In the genomic region with DNA sequence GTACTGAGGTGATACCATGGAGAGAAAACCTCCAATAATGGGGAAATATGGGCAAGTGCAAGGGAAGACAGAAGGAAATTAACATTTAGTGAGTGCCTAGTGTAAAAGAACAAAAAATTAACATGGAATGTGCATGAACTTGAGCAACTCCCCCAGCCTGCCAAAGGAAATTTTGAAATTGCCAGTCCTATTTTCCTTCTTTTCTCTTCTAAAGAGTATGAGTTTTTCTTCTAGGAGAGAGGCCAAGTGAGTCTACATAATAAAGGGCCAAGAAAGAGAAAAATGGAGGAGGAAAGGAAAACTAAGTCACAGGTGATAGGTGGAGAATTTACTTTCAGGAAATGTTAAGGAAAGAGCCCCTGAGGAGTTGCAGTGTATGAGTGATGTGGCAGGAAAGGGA, we compare ENCODE assay signal across 22 cellular contexts.
DNase-seq lines count a peak whose midpoint lies in the region; ATAC-seq and TF ChIP-seq lines count a peak whose summit lies in the region.
"Had no signal": no experiment of that assay in that cellular context is flagged by ENCODE, and none has a peak within 500 bp of the region (broad histone marks: within the 10 kb centered on the region; RNA-seq: fewer than 3 reads in every experiment).

No MANE protein-coding gene starts in this region.

- H3K36me3 ChIP-seq in aorta (ENCODE audit: control insufficient read depth in 1 of 2, insufficient read depth in 2 of 2, low read length in 1 of 2): no peaks in the 10 kb centered on the region
- H3K36me3 ChIP-seq: BLaER1 had no signal

- H3K27me3 ChIP-seq in right cardiac atrium (ENCODE audit: control insufficient read depth, insufficient read depth): no peaks in the 10 kb centered on the region
- no peaks in the 10 kb centered on the region for H3K27me3 ChIP-seq in aorta (ENCODE audit: control insufficient read depth in 1 of 2, insufficient read depth in 2 of 2, low read length in 1 of 2)
- H3K27me3 ChIP-seq: BLaER1 had no signal

- H3K27ac Mint-ChIP-seq in osteocyte (ENCODE audit: unreplicated experiment): peak overlapping the region; percentile 50
- H3K27ac Mint-ChIP-seq: CD4-positive, alpha-beta T cell; GM23338 had no signal

- no peaks in the 10 kb centered on the region for H3K9me3 Mint-ChIP-seq in osteocyte (ENCODE audit: unreplicated experiment)
- H3K9me3 Mint-ChIP-seq: CD4-positive, alpha-beta T cell; GM23338 had no signal

- no peaks in the 10 kb centered on the region for H3K4me1 ChIP-seq in right cardiac atrium (ENCODE audit: control insufficient read depth, insufficient read depth, low read length)
- peaks cover 0 to 5% of the 10 kb centered on the region in 2 donors for H3K4me1 ChIP-seq in aorta (ENCODE audit: control insufficient read depth in 1 of 2, insufficient read depth in 2 of 2, low read length in 2 of 2)
- H3K4me1 ChIP-seq: BLaER1 had no signal

- ATAC-seq in right cardiac atrium (peak; percentile 39 to 40), Right ventricle myocardium inferior (no peak), aorta (ENCODE audit: low FRiP score) (peak; percentile 70)
- ATAC-seq: GM23338 had no signal

- H3K9me3 ChIP-seq in right cardiac atrium (ENCODE audit: control insufficient read depth, low read length) (no peaks in the 10 kb centered on the region), aorta (ENCODE audit: control insufficient read depth, low read length) (no peaks in the 10 kb centered on the region)
- H3K9me3 ChIP-seq: BLaER1 had no signal

- H3K4me3 ChIP-seq in right cardiac atrium (ENCODE audit: low read length) (no peak overlapping the region), fibroblast of pulmonary artery (replicated peaks; ENCODE audit: low read depth, low read length) (no peak overlapping the region), aorta (ENCODE audit: low read length in 2 of 2) (no peak overlapping the region)
- H3K4me3 ChIP-seq: BLaER1, GM23338, PC-9 had no signal

- no peak overlapping the region for H3K27ac ChIP-seq in right cardiac atrium (ENCODE audit: low read length)
- peak overlapping the region in 1 of 2 donors; percentile 34 for H3K27ac ChIP-seq in aorta (ENCODE audit: low read depth in 1 of 2, low read length in 2 of 2)
- H3K27ac ChIP-seq: BLaER1, PC-9 had no signal

- no peak overlapping the region for H3K4me3 Mint-ChIP-seq in osteocyte (ENCODE audit: unreplicated experiment)
- H3K4me3 Mint-ChIP-seq: CD4-positive, alpha-beta T cell; GM23338 had no signal

- H3K27me3 Mint-ChIP-seq in osteocyte (ENCODE audit: unreplicated experiment): no peaks in the 10 kb centered on the region

- H3K36me3 Mint-ChIP-seq in osteocyte (ENCODE audit: unreplicated experiment): no peaks in the 10 kb centered on the region

- TF ChIP-seq CTCF in fibroblast of pulmonary artery (IDR thresholded peaks at IDR 0.05; ENCODE audit: low read length, missing control alignments) (no peak), osteocyte (IDR thresholded peaks at IDR 0.05) (no peak)

- DNase-seq in right cardiac atrium (no peak), Right ventricle myocardium inferior (ENCODE audit: missing footprints) (no peak), fibroblast of pulmonary artery (ENCODE audit: low read depth) (peak; percentile 40), osteocyte (ENCODE audit: extremely low spot score, unreplicated experiment) (no peak), aorta (no peak), AG20443 (ENCODE audit: low spot score) (no peak), C1 segment of cervical spinal cord (lab: John Stamatoyannopoulos, UW) (no peak), GOT3 (lab: John Stamatoyannopoulos, UW) (no peak)
- DNase-seq: CD4-positive, alpha-beta T cell; DMS53; HCEC 1CT; NCI-H1092; NCI-H1417 treated with DMSO at 0.1 percent for 48 hours; NCI-H1694 treated with DMSO at 0.1 percent for 48 hours; NCI-H2081; NCI-H2227 treated with DMSO at 0.1 percent for 48 hours; NCI-H526 treated with DMSO at 0.1 percent for 48 hours; PC-9; RPMI8226; SHP77 treated with DMSO at 0.1 percent for 48 hours had no signal

- peaks cover 40% of the 10 kb centered on the region for H3K4me1 Mint-ChIP-seq in osteocyte (ENCODE audit: unreplicated experiment)
- H3K4me1 Mint-ChIP-seq: GM23338 had no signal

- intact Hi-C loops in right cardiac atrium (cut with DNase I): no loop called here
- intact Hi-C loops in Right ventricle myocardium inferior (cut with DNase I): no loop called here
- intact Hi-C loops in aorta (cut with DNase I): no loop called here
